23 cellular contexts compared by ENCODE assay signal in genomic region chr12:69481133-69481532, GRCh38.
"Had no signal": no experiment of that assay in that cellular context is flagged by ENCODE, and none has a peak within 500 bp of the region (broad histone marks: within the 10 kb centered on the region; RNA-seq: fewer than 3 reads in every experiment).

No MANE protein-coding gene starts in this region.

- H3K9me3 ChIP-seq: thoracic aorta, tibial nerve, upper lobe of right lung, uterus had no signal

- H3K27me3 ChIP-seq: neural progenitor cell, tibial nerve, upper lobe of right lung, uterus had no signal

- H3K4me3 Mint-ChIP-seq: effector memory CD8-positive, alpha-beta T cell; immature natural killer cell; mesothelial cell of epicardium; nephron; neural progenitor cell; stimulated activated memory B cell treated with anti-CD40 and anti-IgM and Interleukin-4, amounts not matched to agents 10 μg/mL and 1 μg/mL and 100 μg/mL, for 72 hours had no signal

- ATAC-seq: effector memory CD8-positive, alpha-beta T cell; naive thymus-derived CD4-positive, alpha-beta T cell; sciatic nerve; stimulated activated memory B cell treated with anti-CD40 and anti-IgM and Interleukin-4, amounts not matched to agents 10 μg/mL and 1 μg/mL and 100 μg/mL, for 72 hours; stimulated activated naive CD8-positive, alpha-beta T cell treated with anti-CD3 and anti-CD28 coated beads, Interleukin-15, Interleukin-2, amounts not matched to agents 100 U/mL and 50 U/mL, for 24 hours; upper lobe of right lung had no signal

- H3K9me3 Mint-ChIP-seq: effector memory CD8-positive, alpha-beta T cell; immature natural killer cell; stimulated activated memory B cell treated with anti-CD40 and anti-IgM and Interleukin-4, amounts not matched to agents 10 μg/mL and 1 μg/mL and 100 μg/mL, for 72 hours had no signal

- H3K27ac ChIP-seq: neural progenitor cell, parathyroid adenoma, thoracic aorta, tibial nerve, upper lobe of right lung, uterus had no signal

- H3K27ac Mint-ChIP-seq: effector memory CD8-positive, alpha-beta T cell; mesothelial cell of epicardium; naive thymus-derived CD4-positive, alpha-beta T cell; nephron; neural progenitor cell; progenitor cell of endocrine pancreas; stimulated activated memory B cell treated with anti-CD40 and anti-IgM and Interleukin-4, amounts not matched to agents 10 μg/mL and 1 μg/mL and 100 μg/mL, for 72 hours had no signal

- H3K27me3 Mint-ChIP-seq: effector memory CD8-positive, alpha-beta T cell; naive thymus-derived CD4-positive, alpha-beta T cell; progenitor cell of endocrine pancreas; stimulated activated memory B cell treated with anti-CD40 and anti-IgM and Interleukin-4, amounts not matched to agents 10 μg/mL and 1 μg/mL and 100 μg/mL, for 72 hours had no signal

- H3K36me3 Mint-ChIP-seq: immature natural killer cell had no signal

- H3K4me3 ChIP-seq: neural progenitor cell, thoracic aorta, tibial nerve, upper lobe of right lung, uterus had no signal

- FAIRE-seq: frontal cortex had no signal

- H3K4me1 ChIP-seq: parathyroid adenoma had no signal

- H3K9ac ChIP-seq: neural progenitor cell, parathyroid adenoma had no signal

- H3K36me3 ChIP-seq: neural progenitor cell, thoracic aorta, tibial nerve, upper lobe of right lung, uterus had no signal

- DNase-seq: cortex of kidney; effector memory CD8-positive, alpha-beta T cell; hypothalamus; immature natural killer cell; islet precursor cell; kidney glomerular epithelial cell; mesenchymal stem cell; naive thymus-derived CD4-positive, alpha-beta T cell; stimulated activated CD4-positive, alpha-beta T cell treated with anti-CD3 and anti-CD28 coated beads, Interleukin-2, amount 100 ng/mL, for 24 hours; stimulated activated CD4-positive, alpha-beta T cell treated with anti-CD3 and anti-CD28 coated beads, Interleukin-4, amount 100 ng/mL, for 4 hours; stimulated activated naive CD8-positive, alpha-beta T cell treated with anti-CD3 and anti-CD28 coated beads, Interleukin-15, Interleukin-2, amounts not matched to agents 100 U/mL and 50 U/mL, for 24 hours; upper lobe of right lung; uterus had no signal
